8 cellular contexts compared by ENCODE assay signal in genomic region chr5:180801596-180802324, GRCh38. TPM values are rescaled to one million over a fixed set of nuclear protein-coding genes. Genes with fewer than 3 reads are reported as not detected.
DNase-seq lines count a peak whose midpoint lies in the region; ATAC-seq and TF ChIP-seq lines count a peak whose summit lies in the region.

No MANE protein-coding gene starts in this region.

- H3K27me3 ChIP-seq in gastroesophageal sphincter (no peaks in the 10 kb centered on the region), psoas muscle (ENCODE audit: insufficient read depth in 3 of 3, low read length in 2 of 3) (no peaks in the 10 kb centered on the region)

- 4 to 6% methylated on average over 8 to 15 of the region's 15 CpGs for WGBS in gastroesophageal sphincter (ENCODE audit: low coverage in 1 of 2), 2 donors
- 12 to 17% (median 13%) methylated on average over 15 of the region's 15 CpGs for WGBS in psoas muscle, 3 donors

- intact Hi-C loops in psoas muscle (cut with DNase I): loop anchor here (5.0 to 10.0 kb wide), 2 partner anchors 61 to 383 kb away; partner anchors contain the start of gene ZFP62 (in 1 of the 2)

- H3K4me3 Mint-ChIP-seq in T-cell: peak overlapping the region; percentile 83 to 87 (median 85)

- peaks cover 13% of the 10 kb centered on the region for H3K36me3 Mint-ChIP-seq in T-cell

- H3K4me3 ChIP-seq in GM12865 (ENCODE audit: low read depth, low read length) (peak overlapping the region; percentile 75), gastroesophageal sphincter (peak overlapping the region; percentile 72 to 74), psoas muscle (peak overlapping the region; percentile 100)

- DNase-seq in GM12865 (ENCODE audit: low read depth): no peak
- DNase-seq in T-cell: no peak
- no peak for DNase-seq in psoas muscle
- DNase-seq in OCI-M2 (lab: John Stamatoyannopoulos, UW; ENCODE audit: unreplicated experiment): no peak
- no peak for DNase-seq in 8988T

- H3K27ac ChIP-seq in gastroesophageal sphincter (peak overlapping the region; percentile 93 to 99 (median 96)), psoas muscle (peak overlapping the region; percentile 99)

- H3K4me1 ChIP-seq in gastroesophageal sphincter (peaks cover 12 to 89% (median 68%) of the 10 kb centered on the region in 3 donors), psoas muscle (peaks cover 86% of the 10 kb centered on the region)

- POLR2A ChIA-PET in T-cell (lab: Charles Lee): no interaction called here

- TF ChIP-seq EP300 in gastroesophageal sphincter (IDR thresholded peaks at IDR 0.05): no peak

- TF ChIP-seq POLR2A in gastroesophageal sphincter (IDR thresholded peaks at IDR 0.05): no peak

- CTCF ChIA-PET in T-cell (lab: Charles Lee): interaction anchor here in 1 of 2 donors (2.5 kb wide), 1 partner anchor 30 kb away, joined by 15 read pairs; no protein-coding TSS in a partner anchor

- H3K27me3 Mint-ChIP-seq in T-cell: no peaks in the 10 kb centered on the region

- peaks cover 79 to 82% (median 81%) of the 10 kb centered on the region in 3 donors for H3K4me1 Mint-ChIP-seq in T-cell

- H3K9me3 ChIP-seq in gastroesophageal sphincter: no peaks in the 10 kb centered on the region
- H3K9me3 ChIP-seq in psoas muscle: no peaks in the 10 kb centered on the region

- TF ChIP-seq CTCF in GM12865 (IDR thresholded peaks at IDR 0.05; ENCODE audit: insufficient read depth, low read depth, low read length, missing control alignments) (no peak), gastroesophageal sphincter (IDR thresholded peaks at IDR 0.05) (no peak), psoas muscle (IDR thresholded peaks at IDR 0.05) (no peak)

- no peaks in the 10 kb centered on the region for H3K36me3 ChIP-seq in gastroesophageal sphincter
- peaks cover 3 to 4% of the 10 kb centered on the region in 2 donors for H3K36me3 ChIP-seq in psoas muscle (ENCODE audit: insufficient read depth in 1 of 2, low read depth in 1 of 2)

- H3K27ac Mint-ChIP-seq in T-cell: peak overlapping the region; percentile 90 to 91

- H3K9me3 Mint-ChIP-seq in T-cell: no peaks in the 10 kb centered on the region

- peak in 1 of 4 experiments; percentile 13 for ATAC-seq in T-cell (replicated peaks in 1 of 4)
- peak; percentile 11 for ATAC-seq in gastroesophageal sphincter
- peak; percentile 0 to 20 (median 2) for ATAC-seq in psoas muscle
- no peak for ATAC-seq in GM21723 (IDR thresholded peaks at IDR 0.05; ENCODE audit: unreplicated experiment)
- ATAC-seq in GM21825 (IDR thresholded peaks at IDR 0.05; ENCODE audit: unreplicated experiment): no peak

RNA-seq across cellular contexts. Expression of gene MGAT1, which starts 0.8 kb away (rescaled TPM):
- total RNA-seq in T-cell: 100 to 1,000 TPM in 3 of 5 donors, 10 to 100 TPM in 2; 83.1 to 198 (median 145) TPM
- 100 to 1,000 TPM; 122 to 196 (median 159) TPM for total RNA-seq in gastroesophageal sphincter
- 10 to 100 TPM; 53.6 to 92.3 (median 70.0) TPM for total RNA-seq in psoas muscle
- polyA plus RNA-seq in psoas muscle: 100 to 1,000 TPM in 1 of 3 donors, 10 to 100 TPM in 2; 68.1 to 134 (median 77.8) TPM

RNA-seq across cellular contexts. Expression of gene ZFP62, which starts 59.3 kb away (rescaled TPM):
- 10 to 100 TPM; 26.9 to 61.7 (median 54.9) TPM for total RNA-seq in T-cell
- total RNA-seq in gastroesophageal sphincter: 10 to 100 TPM; 19.1 to 34.9 (median 21.4) TPM
- 10 to 100 TPM; 11.0 to 14.6 (median 12.8) TPM for total RNA-seq in psoas muscle
- 10 to 100 TPM in 1 of 3 donors, 1 to 10 TPM in 2; 6.0 to 25.6 (median 8.6) TPM for polyA plus RNA-seq in psoas muscle

Comparison
In these comparisons a context has a peak if more than half of its experiments do, and no peak if none do; other contexts are left out.
1. ATAC-seq: peak in gastroesophageal sphincter (single experiment) and psoas muscle (4 of 4); none in GM21723 (single experiment) and GM21825 (single experiment).
2. Peak in every context shown above with its lines, with median percentiles within 50 percentile points of each other: H3K4me3 ChIP-seq.